ENCODE assay signal across 33 cellular contexts in genomic region chr3:72369681-72370080, GRCh38.
"Had no signal": no experiment of that assay in that cellular context is flagged by ENCODE, and none has a peak within 500 bp of the region (broad histone marks: within the 10 kb centered on the region; RNA-seq: fewer than 3 reads in every experiment).

No MANE protein-coding gene starts in this region.

- H2AFZ ChIP-seq: parathyroid adenoma had no signal

- H3K9ac ChIP-seq: parathyroid adenoma had no signal

- H3K27me3 Mint-ChIP-seq: naive B cell; natural killer cell treated with Interleukin-12 subunit alpha and Interleukin-12 subunit beta and Interleukin-15 and Interleukin-18, amount 100 ng/mL, for 72 hours; progenitor cell of endocrine pancreas; stimulated activated memory B cell treated with anti-CD40 and anti-IgM and Interleukin-4, amounts not matched to agents 10 μg/mL and 1 μg/mL and 100 μg/mL, for 72 hours; stimulated activated naive CD8-positive, alpha-beta T cell treated with anti-CD3 and anti-CD28 coated beads, Interleukin-15, amount 100 ng/mL, for 72 hours; type B pancreatic cell had no signal

- H3K27ac ChIP-seq: neutrophil, parathyroid adenoma, psoas muscle, right lobe of liver, skin epidermis, spleen, suprapubic skin, thoracic aorta, thyroid gland, transverse colon, upper lobe of right lung, uterus had no signal

- H3K36me3 Mint-ChIP-seq: naive thymus-derived CD8-positive, alpha-beta T cell; natural killer cell treated with Interleukin-12 subunit alpha and Interleukin-12 subunit beta and Interleukin-15 and Interleukin-18, amount 100 ng/mL, for 72 hours had no signal

- H3K27me3 ChIP-seq: neutrophil, right lobe of liver, spleen, suprapubic skin, thyroid gland, transverse colon, upper lobe of right lung, uterus had no signal

- H3K4me2 ChIP-seq: smooth muscle cell had no signal

- H3K27ac Mint-ChIP-seq: naive B cell; naive thymus-derived CD8-positive, alpha-beta T cell; natural killer cell treated with Interleukin-12 subunit alpha and Interleukin-12 subunit beta and Interleukin-15 and Interleukin-18, amount 100 ng/mL, for 72 hours; nephron progenitor cell; progenitor cell of endocrine pancreas; stimulated activated memory B cell treated with anti-CD40 and anti-IgM and Interleukin-4, amounts not matched to agents 10 μg/mL and 1 μg/mL and 100 μg/mL, for 72 hours; type B pancreatic cell had no signal

- H3K9me3 Mint-ChIP-seq: naive thymus-derived CD8-positive, alpha-beta T cell; natural killer cell treated with Interleukin-12 subunit alpha and Interleukin-12 subunit beta and Interleukin-15 and Interleukin-18, amount 100 ng/mL, for 72 hours; nephron progenitor cell; stimulated activated memory B cell treated with anti-CD40 and anti-IgM and Interleukin-4, amounts not matched to agents 10 μg/mL and 1 μg/mL and 100 μg/mL, for 72 hours; stimulated activated naive CD8-positive, alpha-beta T cell treated with anti-CD3 and anti-CD28 coated beads, Interleukin-15, amount 100 ng/mL, for 72 hours had no signal

- DNase-seq: naive B cell; naive thymus-derived CD8-positive, alpha-beta T cell; nephron progenitor cell; nucleus accumbens; posterior cingulate gyrus; psoas muscle; right cardiac atrium; right lobe of liver; spleen; stimulated activated CD4-positive, alpha-beta T cell treated with anti-CD3 and anti-CD28 coated beads, Interleukin-12 subunit alpha, Interleukin-12 subunit beta, amount 100 ng/mL, for 4 hours; stimulated activated CD4-positive, alpha-beta T cell treated with anti-CD3 and anti-CD28 coated beads, Interleukin-1b, Interleukin-23, amount 100 ng/mL, for 48 hours; stimulated activated CD4-positive, alpha-beta T cell treated with anti-CD3 and anti-CD28 coated beads, Interleukin-4, amount 100 ng/mL, for 1 hour; stimulated activated CD4-positive, alpha-beta T cell treated with anti-CD3 and anti-CD28 coated beads, Interleukin-4, amount 100 ng/mL, for 4 hours; stimulated activated CD8-positive, alpha-beta memory T cell treated with anti-CD3 and anti-CD28 coated beads, Interleukin-4, amount 100 ng/mL, for 48 hours; stimulated activated naive CD4-positive, alpha-beta T cell; stimulated activated naive CD8-positive, alpha-beta T cell treated with anti-CD3 and anti-CD28 coated beads, Interleukin-15, amount 100 ng/mL, for 72 hours; stimulated activated naive CD8-positive, alpha-beta T cell treated with anti-CD3 and anti-CD28 coated beads, Interleukin-15, Interleukin-2, amounts not matched to agents 100 U/mL and 50 U/mL, for 24 hours; substantia nigra; thyroid gland; transverse colon; upper lobe of right lung; uterus had no signal

- H3K4me3 ChIP-seq: psoas muscle, right lobe of liver, skin epidermis, smooth muscle cell, spleen, suprapubic skin, thoracic aorta, thyroid gland, transverse colon, upper lobe of right lung, uterus had no signal

- H3K4me1 ChIP-seq: parathyroid adenoma, psoas muscle, right lobe of liver, suprapubic skin, thyroid gland, transverse colon, upper lobe of right lung, uterus had no signal

- ATAC-seq: naive thymus-derived CD8-positive, alpha-beta T cell; natural killer cell treated with Interleukin-12 subunit alpha and Interleukin-12 subunit beta and Interleukin-15 and Interleukin-18, amount 100 ng/mL, for 72 hours; psoas muscle; right cardiac atrium; right lobe of liver; stimulated activated memory B cell treated with anti-CD40 and anti-IgM and Interleukin-4, amounts not matched to agents 10 μg/mL and 1 μg/mL and 100 μg/mL, for 72 hours; stimulated activated naive CD8-positive, alpha-beta T cell treated with anti-CD3 and anti-CD28 coated beads, Interleukin-15, amount 100 ng/mL, for 72 hours; stimulated activated naive CD8-positive, alpha-beta T cell treated with anti-CD3 and anti-CD28 coated beads, Interleukin-15, Interleukin-2, amounts not matched to agents 100 U/mL and 50 U/mL, for 24 hours; upper lobe of right lung had no signal

- H3K4me3 Mint-ChIP-seq: naive thymus-derived CD8-positive, alpha-beta T cell; natural killer cell treated with Interleukin-12 subunit alpha and Interleukin-12 subunit beta and Interleukin-15 and Interleukin-18, amount 100 ng/mL, for 72 hours; nephron progenitor cell; neural crest cell; stimulated activated memory B cell treated with anti-CD40 and anti-IgM and Interleukin-4, amounts not matched to agents 10 μg/mL and 1 μg/mL and 100 μg/mL, for 72 hours; stimulated activated naive CD8-positive, alpha-beta T cell treated with anti-CD3 and anti-CD28 coated beads, Interleukin-15, amount 100 ng/mL, for 72 hours; type B pancreatic cell had no signal

- H3K36me3 ChIP-seq: neutrophil, right lobe of liver, spleen, suprapubic skin, thoracic aorta, thyroid gland, transverse colon, upper lobe of right lung, uterus had no signal

- H3K79me2 ChIP-seq: parathyroid adenoma had no signal

- H3K4me1 Mint-ChIP-seq: stimulated activated memory B cell treated with anti-CD40 and anti-IgM and Interleukin-4, amounts not matched to agents 10 μg/mL and 1 μg/mL and 100 μg/mL, for 72 hours had no signal

- H3K9me3 ChIP-seq: neutrophil, psoas muscle, right lobe of liver, spleen, suprapubic skin, thoracic aorta, thyroid gland, transverse colon, upper lobe of right lung, uterus had no signal
